In genomic region chr1:26067432-26067911, GRCh38 we compare ENCODE assay signal across 1 cellular context.
TF ChIP-seq lines count a peak whose summit lies in the region.

Gene TRIM63 (minus strand): TSS chr1:26067630. CDS start chr1:26067494, 136 bp downstream.

TF ChIP-seq in H1, 55 proteins besides CTCF, POLR2A, EP300 and RAD21:
- TF ChIP-seq CHD7 (IDR thresholded peaks at IDR 0.05; ENCODE audit: insufficient replicate concordance, low read length) (no peak), KDM4A (IDR thresholded peaks at IDR 0.05; ENCODE audit: low read depth, low read length, severe bottlenecking) (no peak)
